Comparison of ENCODE assay signal across 9 cellular contexts in genomic region chr1:21325231-21325718, GRCh38. TPM values are rescaled to one million over a fixed set of nuclear protein-coding genes. Genes with fewer than 3 reads are reported as not detected.
A peak's percentile ranks its signal among the peaks of the same experiment; 100 is the strongest.
DNase-seq lines count a peak whose midpoint lies in the region; ATAC-seq, FAIRE-seq and TF ChIP-seq lines count a peak whose summit lies in the region.
"Had no signal": no experiment of that assay in that cellular context is flagged by ENCODE, and none has a peak within 500 bp of the region (broad histone marks: within the 10 kb centered on the region; RNA-seq: fewer than 3 reads in every experiment).

No MANE protein-coding gene starts in this region.

- TF ChIP-seq EP300 in H1 (IDR thresholded peaks at IDR 0.05; ENCODE audit: borderline replicate concordance in 1 of 2, low read depth in 2 of 2, low read length in 2 of 2) (no peak), ovary (IDR thresholded peaks at IDR 0.05) (no peak)

- no peak for ATAC-seq in PC-3

- H3K36me3 ChIP-seq in Caco-2 (ENCODE audit: control insufficient read depth, insufficient read depth, low read length) (peaks cover 1% of the 10 kb centered on the region; the same call in 1 of the 2 replicates), PC-3 (ENCODE audit: low read depth, low read length) (peaks cover 4% of the 10 kb centered on the region; the same call in 1 of the 2 replicates), H1 (ENCODE audit: control insufficient read depth in 2 of 4, insufficient read depth in 4 of 4, low read length in 3 of 4) (no peaks in the 10 kb centered on the region), ovary (no peaks in the 10 kb centered on the region)

- peak overlapping the region; percentile 38; the same call in 1 of the 2 replicates for H2BK15ac ChIP-seq in H1 (ENCODE audit: low read length)

- H4K5ac ChIP-seq in H1 (ENCODE audit: insufficient read length, low read depth, low read length) = no peak overlapping the region

- H2BK120ac ChIP-seq in H1 (replicated peaks; ENCODE audit: low read depth, low read length) = no peak overlapping the region

- H3K56ac ChIP-seq in H1 (replicated peaks; ENCODE audit: insufficient read length, low read depth, low read length) = no peak overlapping the region

- H3K9me3 ChIP-seq in Caco-2 (no peaks in the 10 kb centered on the region), PC-3 (ENCODE audit: low read length) (no peaks in the 10 kb centered on the region), H1 (ENCODE audit: insufficient read depth in 2 of 2, low read depth in 1 of 2, low read length in 1 of 2) (no peaks in the 10 kb centered on the region), ovary (no peaks in the 10 kb centered on the region)

- no peak overlapping the region for H3K23ac ChIP-seq in H1 (ENCODE audit: insufficient read length)

- TF ChIP-seq POLR2A in H1 (IDR thresholded peaks at IDR 0.05; ENCODE audit: control extremely low read depth in 1 of 2, low read depth in 2 of 2, low read length in 2 of 2) (no peak), ovary (IDR thresholded peaks at IDR 0.05) (peak; percentile 9)

- no peaks in the 10 kb centered on the region for H3K23me2 ChIP-seq in H1 (ENCODE audit: low read depth, low read length)

- H3K4ac ChIP-seq in H1 (replicated peaks; ENCODE audit: insufficient read length, low read depth, low read length) = no peak overlapping the region

- no peak overlapping the region for H3K18ac ChIP-seq in H1 (ENCODE audit: extremely low read depth, low read length)

- peaks cover 11% of the 10 kb centered on the region for H3F3A ChIP-seq in PC-3 (ENCODE audit: low read length, unreplicated experiment)

- DNase-seq in Caco-2 = no peak
- no peak for DNase-seq in PC-3
- DNase-seq in H1 (ENCODE audit: low read depth in 1 of 2, low spot score in 2 of 2) = no peak
- DNase-seq in ovary = peak in 2 of 5 donors; percentile 46 to 57
- DNase-seq in iPS-NIHi7 (ENCODE audit: extremely low spot score) = no peak
- no peak for DNase-seq in ACHN
- no peak for DNase-seq in HT-29 (ENCODE audit: low spot score)
- DNase-seq in NCI-H526 (lab: John Stamatoyannopoulos, UW) = no peak
- DNase-seq: hippocampal formation had no signal

- peak overlapping the region; percentile 72 for H3K9ac ChIP-seq in PC-3 (ENCODE audit: low read length)
- H3K9ac ChIP-seq in H1 (replicated peaks in 1 of 4; ENCODE audit: extremely low read depth in 1 of 4, low read depth in 3 of 4, low read length in 3 of 4) = no peak overlapping the region

- TF ChIP-seq RAD21 in H1 (IDR thresholded peaks at IDR 0.05 in 1 of 2, conservative IDR thresholded peaks at IDR 0.05 in 1 of 2; ENCODE audit: low read depth in 2 of 2, low read length in 2 of 2) = no peak

- H4K8ac ChIP-seq in H1 (ENCODE audit: extremely low read depth, insufficient read depth, low read length) = no peak overlapping the region

- POLR2A ChIA-PET in Caco-2 (lab: Charles Lee) (no interaction called here), PC-3 (lab: Charles Lee; ENCODE audit: unreplicated experiment) (interaction anchor here (0.6 to 1.0 kb wide), 3 partner anchors 20 to 120 kb away, joined by 4 to 13 read pairs (median 5); no protein-coding TSS in a partner anchor), H1 (lab: Charles Lee; ENCODE audit: partially characterized antibody) (interaction anchor here (0.9 to 1.6 kb wide), 4 partner anchors 9 to 46 kb away, joined by 3 to 4 read pairs (median 4); no protein-coding TSS in a partner anchor)

- H2BK12ac ChIP-seq in H1 (ENCODE audit: low read depth, low read length) = peak overlapping the region; percentile 94

- H2BK5ac ChIP-seq in H1 (ENCODE audit: low read depth, low read length) = peak overlapping the region; percentile 62; the same call in 1 of the 2 replicates

- peak overlapping the region; percentile 71; the same call in 1 of the 2 replicates for H2AK5ac ChIP-seq in H1 (ENCODE audit: low read depth, low read length)

- in situ Hi-C loops in ACHN (cut with HindIII; ENCODE audit: low pct_ligation_motif_present, low pct_unique_long_range_greater_than_20kb, low sequenced_read_pairs) = no loop called here

- H3K27ac Mint-ChIP-seq in Caco-2 (ENCODE audit: unreplicated experiment) = peak overlapping the region; percentile 81

- no peaks in the 10 kb centered on the region; the same call in 1 of the 2 replicates for H3K79me1 ChIP-seq in H1 (ENCODE audit: low read depth, low read length)

- H3K4me3 ChIP-seq in Caco-2 (ENCODE audit: low read depth, low read length) (no peak overlapping the region), PC-3 (ENCODE audit: low read length) (peak overlapping the region; percentile 29; the same call in 1 of the 2 replicates), H1 (ENCODE audit: extremely low read depth in 1 of 4, insufficient read depth in 2 of 4, low read depth in 3 of 4, low read length in 4 of 4) (no peak overlapping the region), ovary (no peak overlapping the region)

- no peaks in the 10 kb centered on the region for H3K9me2 ChIP-seq in PC-3 (replicated peaks; ENCODE audit: low read length)

- H3K4me1 ChIP-seq in Caco-2 = peaks cover 52% of the 10 kb centered on the region
- H3K4me1 ChIP-seq in PC-3 (ENCODE audit: insufficient read depth, low read length) = peaks cover 64% of the 10 kb centered on the region
- peaks cover 27 to 71% (median 55%) of the 10 kb centered on the region in 4 experiments for H3K4me1 ChIP-seq in H1 (replicated peaks in 1 of 4; ENCODE audit: control insufficient read depth in 3 of 4, insufficient read depth in 4 of 4, low read length in 3 of 4)
- H3K4me1 ChIP-seq in ovary (ENCODE audit: insufficient read depth) = peaks cover 64% of the 10 kb centered on the region

- peaks cover 11% of the 10 kb centered on the region for H3K36me3 Mint-ChIP-seq in Caco-2 (ENCODE audit: insufficient read depth, unreplicated experiment)

- H3K4me2 ChIP-seq in PC-3 (ENCODE audit: low read length) (peak overlapping the region; percentile 83), H1 (ENCODE audit: insufficient read depth in 1 of 2, low read depth in 2 of 2, low read length in 2 of 2) (no peak overlapping the region)

- no peak for TF ChIP-seq CTCF in Caco-2 (IDR thresholded peaks at IDR 0.05; ENCODE audit: insufficient read depth in 1 of 2, low read depth in 1 of 2, low read length in 1 of 2, severe bottlenecking in 1 of 2, unreplicated experiment in 1 of 2)
- no peak for TF ChIP-seq CTCF in PC-3 (conservative IDR thresholded peaks at IDR 0.05; ENCODE audit: low read depth, low read length)
- TF ChIP-seq CTCF in H1 (IDR thresholded peaks at IDR 0.05; ENCODE audit: control extremely low read depth in 1 of 3, insufficient read depth in 1 of 3, low read depth in 1 of 3, low read length in 3 of 3) = no peak
- no peak for TF ChIP-seq CTCF in ovary (IDR thresholded peaks at IDR 0.05)

- no peaks in the 10 kb centered on the region for H3K27me3 Mint-ChIP-seq in Caco-2 (ENCODE audit: insufficient read depth, unreplicated experiment)

- no peaks in the 10 kb centered on the region for H3K27me3 ChIP-seq in Caco-2 (replicated peaks; ENCODE audit: control insufficient read depth, insufficient read depth, low read length)
- no peaks in the 10 kb centered on the region for H3K27me3 ChIP-seq in PC-3 (ENCODE audit: low read length)
- no peaks in the 10 kb centered on the region for H3K27me3 ChIP-seq in H1 (replicated peaks in 1 of 4; ENCODE audit: control insufficient read depth in 3 of 4, extremely low read depth in 1 of 4, insufficient read depth in 3 of 4, low read length in 3 of 4)
- no peaks in the 10 kb centered on the region for H3K27me3 ChIP-seq in ovary

- H3K9me3 Mint-ChIP-seq in Caco-2 (ENCODE audit: unreplicated experiment) = no peaks in the 10 kb centered on the region

- no peak for FAIRE-seq in H1 (lab: Jason Lieb, UNC)

- peaks cover 31% of the 10 kb centered on the region for H3K4me1 Mint-ChIP-seq in Caco-2 (ENCODE audit: low read depth, unreplicated experiment)

- H2BK20ac ChIP-seq in H1 (ENCODE audit: low read length) = peak overlapping the region; percentile 88

- CTCF ChIA-PET in Caco-2 (lab: Charles Lee) = interaction anchor here (1.4 to 2.0 kb wide), 2 partner anchors 43 to 55 kb away, joined by 5 to 7 read pairs; no protein-coding TSS in a partner anchor
- CTCF ChIA-PET in PC-3 (lab: Charles Lee) = interaction anchor here (0.5 to 1.5 kb wide), 6 partner anchors 12 to 70 kb away, joined by 4 to 14 read pairs (median 6); no protein-coding TSS in a partner anchor
- CTCF ChIA-PET in H1 (lab: Charles Lee; ENCODE audit: partially characterized antibody) = interaction anchor here (0.6 to 15.0 kb wide), 17 partner anchors 9 to 1918 kb away, joined by 3 to 152 read pairs (median 6); no protein-coding TSS in a partner anchor

- no peak overlapping the region for H2AFZ ChIP-seq in PC-3 (ENCODE audit: low read length)
- no peak overlapping the region for H2AFZ ChIP-seq in H1 (ENCODE audit: low read length)

- H4K20me1 ChIP-seq in PC-3 (ENCODE audit: low read length) (no peaks in the 10 kb centered on the region), H1 (replicated peaks in 1 of 2; ENCODE audit: control insufficient read depth in 1 of 2, insufficient read depth in 2 of 2, low read length in 2 of 2) (no peaks in the 10 kb centered on the region)

- H3K14ac ChIP-seq in H1 (ENCODE audit: insufficient read length) = no peak overlapping the region

- intact Hi-C loops in Caco-2 (cut with micrococcal nuclease; ENCODE audit: unreplicated experiment) = no loop called here
- intact Hi-C loops in PC-3 (cut with micrococcal nuclease) = no loop called here
- intact Hi-C loops in ovary (cut with DNase I) = no loop called here

- peaks cover 78% of the 10 kb centered on the region for H3K79me2 ChIP-seq in PC-3 (ENCODE audit: low read length)
- H3K79me2 ChIP-seq in H1 (ENCODE audit: control insufficient read depth in 1 of 2, insufficient read depth in 2 of 2, low read length in 2 of 2) = peaks cover 0 to 4% of the 10 kb centered on the region in 2 experiments; a peak in 2 of 4 replicates

- no peak overlapping the region for H3K4me3 Mint-ChIP-seq in Caco-2 (ENCODE audit: unreplicated experiment)

- peak overlapping the region; percentile 56 for H4K91ac ChIP-seq in H1 (replicated peaks; ENCODE audit: insufficient read length, low read length)

- BruUV-seq in Caco-2 (replicated peaks; lab: Mats Ljungman, UMichigan) (no TSS peak), PC-3 (replicated peaks; lab: Mats Ljungman, UMichigan) (no TSS peak)

- 85% methylated on average over 7 of the region's 7 CpGs; no CpG with 5 or more reads in 1 of the 2 experiments for WGBS in H1 (ENCODE audit: extremely low coverage in 1 of 2, insufficient coverage in 1 of 2, insufficient read length in 1 of 2, insufficient replicate concordance in 2 of 2, low coverage in 1 of 2, low lambda C conversion rate in 2 of 2, missing lambda C conversion rate in 1 of 2), 2 experiments
- WGBS in ovary, 3 donors = 72 to 74% (median 72%) methylated on average over 7 of the region's 7 CpGs

- H3K27ac ChIP-seq in PC-3 (ENCODE audit: low read length) (peak overlapping the region; percentile 95), H1 (ENCODE audit: low read depth, low read length) (no peak overlapping the region), ovary (peak overlapping the region; percentile 83 to 93)

RNA-seq across cellular contexts. Expression of gene ECE1, which starts 35.0 kb away (rescaled TPM):
- 49.6 and 50.2 TPM in 2 replicates for total RNA-seq in Caco-2 (2022)
- 86.8 and 110 TPM in 2 replicates for total RNA-seq in PC-3 (2014; rRNA removed)
- total RNA-seq in H1 (2021; fragmentation: NEBNext Ultra II Directional; extraction: Animal tissue kit (Norgen Biotek cat#: 25700)) = 36.8 and 37.1 TPM in 2 replicates
- polyA plus RNA-seq in H1 (2011; rRNA removed) = 21.4 and 26.7 TPM in 2 replicates
- polyA plus RNA-seq in H1 (2011; cell fraction: cytosol; rRNA removed) = 15.9 TPM
- 24.2 TPM for polyA plus RNA-seq in H1 (2011; cell fraction: nucleus; rRNA removed)
- polyA plus RNA-seq in H1 (2012, experiment 1 of 2) = 23.4 to 31.1 TPM (median 26.4 TPM) in 4 replicates
- polyA plus RNA-seq in H1 (2012, experiment 2 of 2) = 17.3 TPM
- 44.8 TPM for polyA plus RNA-seq in H1 (2013, experiment 1 of 2)
- 44.6 TPM for polyA plus RNA-seq in H1 (2013, experiment 2 of 2)
- 23.9 and 27.9 TPM in 2 replicates for polyA minus RNA-seq in H1 (2011; rRNA and poly(A)+ RNA removed)
- 13.4 TPM for polyA minus RNA-seq in H1 (2011; cell fraction: cytosol; rRNA and poly(A)+ RNA removed)
- 12.3 TPM for polyA minus RNA-seq in H1 (2011; cell fraction: nucleus; rRNA and poly(A)+ RNA removed)
- total RNA-seq in ovary = 100 to 1,000 TPM in 4 of 7 donors, 10 to 100 TPM in 3; 37.3 to 183 (median 119) TPM
- polyA plus RNA-seq in ovary = 100 to 1,000 TPM in 1 of 2 donors, 10 to 100 TPM in 1; 84.0 to 313 TPM
- 71.6 and 77.6 TPM in 2 replicates for total RNA-seq in HT-29 (2014; rRNA removed; shearing (Covaris generic))
